8 cellular contexts compared by ENCODE assay signal in the genomic region with DNA sequence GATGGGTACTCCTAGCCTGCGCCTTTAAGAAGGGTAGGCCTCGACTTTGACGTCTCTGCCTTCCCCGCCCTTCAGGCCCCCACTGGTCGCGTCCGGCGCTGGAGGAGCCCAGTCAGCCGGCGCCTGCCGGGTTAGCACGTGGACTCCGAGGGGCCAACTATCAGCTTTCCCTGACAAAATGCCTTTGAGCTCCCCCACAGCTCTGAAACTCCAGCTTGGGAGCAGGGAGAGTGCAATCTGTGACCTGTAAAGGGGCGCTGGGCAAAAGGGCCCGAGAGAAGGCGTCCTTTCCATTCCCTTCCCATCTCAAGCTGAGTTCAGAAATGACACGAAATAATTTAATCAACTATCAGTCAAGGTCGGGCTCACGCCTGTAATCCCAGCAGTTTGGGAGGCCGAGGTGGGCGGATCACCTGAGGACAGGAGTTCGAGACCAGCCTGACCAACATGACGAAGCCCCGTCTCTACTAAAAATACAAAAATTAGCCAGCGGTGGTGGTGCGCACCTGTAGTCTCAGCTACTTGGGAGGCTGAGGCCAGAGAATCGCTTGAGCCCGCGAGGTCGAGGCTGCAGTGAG. TPM values are rescaled to one million over a fixed set of nuclear protein-coding genes. Genes with fewer than 3 reads are reported as not detected.
DNase-seq lines count a peak whose midpoint lies in the region; ATAC-seq, FAIRE-seq and TF ChIP-seq lines count a peak whose summit lies in the region.

No MANE protein-coding gene starts in this region.

- H3K27me3 ChIP-seq in foreskin keratinocyte (no peaks in the 10 kb centered on the region), osteoblast (ENCODE audit: insufficient read depth, low read length) (no peaks in the 10 kb centered on the region)

- DNase-seq in DMS53 (lab: John Stamatoyannopoulos, UW) (peak; percentile 99), H54 (ENCODE audit: insufficient read length, low spot score) (peak; percentile 97), NAMALWA (ENCODE audit: low spot score) (peak; percentile 93), SIG-M5 treated with dmso at 0.1 percent for 504 hours (lab: John Stamatoyannopoulos, UW; ENCODE audit: unreplicated experiment) (peak; percentile 97), activated gamma-delta T cell treated with Interleukin-2 at 50 U/mL for 16 hours (peak; percentile 94), foreskin keratinocyte (peak; percentile 85 to 89), osteoblast (ENCODE audit: insufficient read length, low spot score, missing footprints) (peak; percentile 99), superior temporal gyrus (ENCODE audit: extremely low spot score) (peak; percentile 99)

- ATAC-seq in foreskin keratinocyte = peak; percentile 70

- H3K4me1 ChIP-seq in foreskin keratinocyte (no peaks in the 10 kb centered on the region), osteoblast (ENCODE audit: insufficient read depth, low read length) (peaks cover 13% of the 10 kb centered on the region)

- TF ChIP-seq POLR2A in H54 (IDR thresholded peaks at IDR 0.05; ENCODE audit: low read depth, low read length) = 0 out of 2 replicates have a peak, but pooled peaks have one; percentile 3

- H3K4me3 ChIP-seq in osteoblast (ENCODE audit: insufficient read depth, low read length) = peak overlapping the region; percentile 49

- H3K36me3 ChIP-seq in osteoblast (ENCODE audit: insufficient read depth, low read length) = peaks cover 3% of the 10 kb centered on the region

- TF ChIP-seq CTCF in foreskin keratinocyte (conservative IDR thresholded peaks at IDR 0.05) (no peak), osteoblast (IDR thresholded peaks at IDR 0.05; ENCODE audit: extremely low read depth, low read depth, low read length) (no peak)

- H3K4me2 ChIP-seq in osteoblast (ENCODE audit: insufficient read depth, low read length) = peak overlapping the region; percentile 64

- H3K79me2 ChIP-seq in osteoblast (ENCODE audit: insufficient read depth, low read length) = peaks cover 15% of the 10 kb centered on the region

- peaks cover 11% of the 10 kb centered on the region for H4K20me1 ChIP-seq in osteoblast (ENCODE audit: insufficient read depth, low read length)

- no peak for FAIRE-seq in H54 (lab: Jason Lieb, UNC)

- H3K27ac ChIP-seq in foreskin keratinocyte (no peak overlapping the region), osteoblast (ENCODE audit: low read depth, low read length) (peak overlapping the region; percentile 36)

- peak overlapping the region; percentile 56 for H2AFZ ChIP-seq in osteoblast (ENCODE audit: low read length)

- no peaks in the 10 kb centered on the region for H3K9me3 ChIP-seq in osteoblast (ENCODE audit: low read depth, low read length)

RNA-seq across cellular contexts. Expression of gene SLC25A39, which starts 2.3 kb away (rescaled TPM):
- total RNA-seq in foreskin keratinocyte (171 and 183 TPM in 2 replicates), osteoblast (60.1 and 60.7 TPM in 2 replicates)
- polyA plus RNA-seq in foreskin keratinocyte = 249 and 257 TPM in 2 replicates

RNA-seq across cellular contexts. Expression of gene GRN, which starts 18.1 kb away (rescaled TPM):
- 272 and 283 TPM in 2 replicates for total RNA-seq in foreskin keratinocyte
- 290 and 301 TPM in 2 replicates for polyA plus RNA-seq in foreskin keratinocyte
- total RNA-seq in osteoblast = 382 and 390 TPM in 2 replicates

RNA-seq across cellular contexts. Expression of gene RUNDC3A, which starts 18.6 kb away (rescaled TPM):
- 0.14 and 0.18 TPM in 2 replicates for total RNA-seq in foreskin keratinocyte
- 0.26 and 0.52 TPM in 2 replicates for polyA plus RNA-seq in foreskin keratinocyte
- under 0.01 TPM in 1 of 2 replicates, not detected in the other for total RNA-seq in osteoblast

RNA-seq across cellular contexts. Expression of gene FAM171A2, which starts 36.7 kb away (rescaled TPM):
- total RNA-seq in foreskin keratinocyte (1.4 and 1.6 TPM in 2 replicates), osteoblast (3.5 and 4.3 TPM in 2 replicates)
- 0.98 and 1.3 TPM in 2 replicates for polyA plus RNA-seq in foreskin keratinocyte

RNA-seq across cellular contexts. Expression of gene SLC4A1, which starts 59.0 kb away (rescaled TPM):
- total RNA-seq in foreskin keratinocyte = not detected in 2 replicates
- polyA plus RNA-seq in foreskin keratinocyte = not detected in 2 replicates
- under 0.01 TPM in 1 of 2 replicates, not detected in the other for total RNA-seq in osteoblast
